ENCODE assay signal across 1 cellular context in the genomic region with DNA sequence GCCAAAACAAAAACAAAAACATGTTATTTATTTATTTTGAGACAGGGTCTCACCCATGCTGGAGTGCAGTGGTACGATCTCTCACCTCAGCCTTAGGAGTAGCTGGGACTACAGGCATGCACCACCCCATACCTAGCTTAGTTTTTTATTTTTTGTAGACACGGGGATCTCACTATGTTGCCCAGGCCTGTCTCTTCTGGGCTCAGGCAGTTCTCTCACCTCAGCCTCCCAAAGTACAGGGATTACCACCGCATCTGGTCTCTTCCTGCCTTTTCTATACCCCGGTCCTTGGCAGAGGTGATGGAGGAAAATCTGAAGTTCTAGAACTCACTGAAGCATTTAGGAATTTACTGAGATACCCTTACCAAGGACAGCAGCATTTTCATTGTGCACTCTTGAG.
TF ChIP-seq lines count a peak whose summit lies in the region.

No MANE protein-coding gene starts in this region.

TF ChIP-seq in HEK293, 187 proteins besides CTCF, POLR2A, EP300 and RAD21 (continued from another document):
- TF ChIP-seq ZBTB48 (tag by site-specific recombination; IDR thresholded peaks at IDR 0.05) (peak; percentile 22; the same call in 1 of the 2 replicates), REST (tag by site-specific recombination; IDR thresholded peaks at IDR 0.05) (peak; percentile 50; the same call in 1 of the 2 replicates), ZNF121 (tag by site-specific recombination; IDR thresholded peaks at IDR 0.05) (peak; percentile 88), PRDM1 (tag by site-specific recombination; IDR thresholded peaks at IDR 0.05) (no peak), ZBTB7A (tag by site-specific recombination; IDR thresholded peaks at IDR 0.05; ENCODE audit: low read depth) (no peak)
